ENCODE assay signal across 19 cellular contexts in genomic region chr2:38892819-38893218, GRCh38. TPM values are rescaled to one million over a fixed set of nuclear protein-coding genes. Genes with fewer than 3 reads are reported as not detected.
DNase-seq lines count a peak whose midpoint lies in the region; ATAC-seq lines count a peak whose summit lies in the region.
"Had no signal": no experiment of that assay in that cellular context is flagged by ENCODE, and none has a peak within 500 bp of the region (broad histone marks: within the 10 kb centered on the region; RNA-seq: fewer than 3 reads in every experiment).

No MANE protein-coding gene starts in this region.

- H4K8ac ChIP-seq in mesendoderm (ENCODE audit: low read depth, low read length): no peak overlapping the region

- peak; percentile 65 for ATAC-seq in activated CD4-positive, alpha-beta T cell treated with anti-CD3 and anti-CD28 coated beads for 36 hours
- ATAC-seq in GM19395 (IDR thresholded peaks at IDR 0.05; ENCODE audit: unreplicated experiment): no peak
- ATAC-seq: Right ventricle myocardium inferior had no signal

- no peaks in the 10 kb centered on the region for H3F3A ChIP-seq in GM23248 (ENCODE audit: insufficient read depth)

- H3K27me3 ChIP-seq in GM23248 (replicated peaks; ENCODE audit: insufficient read depth) (no peaks in the 10 kb centered on the region), mesendoderm (ENCODE audit: insufficient read depth, low read length, poor library complexity) (no peaks in the 10 kb centered on the region)
- H3K27me3 ChIP-seq: BLaER1 treated with 17β-estradiol and CSF1 and Interleukin-3, amounts not matched to agents 10 nM and 100 nM; Peyer's patch had no signal

- H3K18ac ChIP-seq in mesendoderm (ENCODE audit: low read length): no peak overlapping the region

- H3K4ac ChIP-seq in mesendoderm (ENCODE audit: low read depth, low read length): no peak overlapping the region

- no peaks in the 10 kb centered on the region for H3K9me3 Mint-ChIP-seq in activated CD4-positive, alpha-beta T cell treated with anti-CD3 and anti-CD28 coated beads for 36 hours (ENCODE audit: low read depth)

- H3K36me3 ChIP-seq in GM23248 (ENCODE audit: low read depth) (no peaks in the 10 kb centered on the region), mesendoderm (ENCODE audit: control insufficient read depth, insufficient read depth, low read length) (no peaks in the 10 kb centered on the region)
- H3K36me3 ChIP-seq: BLaER1 treated with 17β-estradiol and CSF1 and Interleukin-3, amounts not matched to agents 10 nM and 100 nM; Peyer's patch had no signal

- no peak for DNase-seq in activated CD4-positive, alpha-beta T cell treated with anti-CD3 and anti-CD28 coated beads for 36 hours
- DNase-seq in activated CD4-positive, alpha-beta T cell treated with anti-CD3 and anti-CD28 coated beads for 1 hour: no peak
- DNase-seq in GM23248: peak; percentile 5
- DNase-seq in NCI-H82 treated with DMSO at 0.1 percent for 48 hours (lab: John Stamatoyannopoulos, UW; ENCODE audit: unreplicated experiment): peak; percentile 15
- peak; percentile 13 for DNase-seq in mesendoderm
- no peak for DNase-seq in NCI-H2029 treated with DMSO at 0.1 percent for 48 hours (lab: John Stamatoyannopoulos, UW)
- no peak for DNase-seq in NCI-H446 treated with DMSO at 0.1 percent for 48 hours (lab: John Stamatoyannopoulos, UW)
- DNase-seq: DND-41, GDM1, MV-4-11, NCI-H1417 treated with DMSO at 0.1 percent for 48 hours, NCI-H1930, NCI-H2171 treated with DMSO at 0.1 percent for 48 hours, NCI-H748 treated with DMSO at 0.1 percent for 48 hours, Peyer's patch had no signal

- H3K4me3 Mint-ChIP-seq in activated CD4-positive, alpha-beta T cell treated with anti-CD3 and anti-CD28 coated beads for 36 hours: no peak overlapping the region

- no peaks in the 10 kb centered on the region for H3K4me1 ChIP-seq in GM23248 (ENCODE audit: insufficient read depth)
- no peaks in the 10 kb centered on the region for H3K4me1 ChIP-seq in mesendoderm (ENCODE audit: control insufficient read depth, low read depth, low read length)
- H3K4me1 ChIP-seq: BLaER1 treated with 17β-estradiol and CSF1 and Interleukin-3, amounts not matched to agents 10 nM and 100 nM; Peyer's patch had no signal

- H4K5ac ChIP-seq in mesendoderm (ENCODE audit: low read length): no peak overlapping the region

- H3K9me2 ChIP-seq in GM23248 (ENCODE audit: insufficient read depth): no peaks in the 10 kb centered on the region

- H2AFZ ChIP-seq in GM23248: no peak overlapping the region

- H2BK5ac ChIP-seq in mesendoderm (ENCODE audit: low read length): no peak overlapping the region

- H3K56ac ChIP-seq in mesendoderm (ENCODE audit: low read length): no peak overlapping the region

- H3K27ac ChIP-seq in GM23248 (no peak overlapping the region), mesendoderm (ENCODE audit: low read depth, low read length) (no peak overlapping the region)
- H3K27ac ChIP-seq: BLaER1 treated with 17β-estradiol and CSF1 and Interleukin-3, amounts not matched to agents 10 nM and 100 nM; Peyer's patch; SK-N-MC had no signal

- H3K9ac ChIP-seq in GM23248: no peak overlapping the region
- H3K9ac ChIP-seq in mesendoderm (ENCODE audit: low read length): no peak overlapping the region
- H3K9ac ChIP-seq: BLaER1 treated with 17β-estradiol and CSF1 and Interleukin-3, amounts not matched to agents 10 nM and 100 nM had no signal

- no peaks in the 10 kb centered on the region for H4K20me1 ChIP-seq in GM23248 (ENCODE audit: insufficient read depth)
- H4K20me1 ChIP-seq: BLaER1 treated with 17β-estradiol and CSF1 and Interleukin-3, amounts not matched to agents 10 nM and 100 nM had no signal

- no peak overlapping the region for H3K4me3 ChIP-seq in GM23248
- no peak overlapping the region for H3K4me3 ChIP-seq in mesendoderm (ENCODE audit: low read length)
- H3K4me3 ChIP-seq: BLaER1 treated with 17β-estradiol and CSF1 and Interleukin-3, amounts not matched to agents 10 nM and 100 nM; Peyer's patch; SK-N-MC had no signal

- intact Hi-C loops in activated CD4-positive, alpha-beta T cell treated with anti-CD3 and anti-CD28 coated beads for 36 hours (cut with DNase I, micrococcal nuclease): no loop called here

- no peak overlapping the region for H3K27ac Mint-ChIP-seq in activated CD4-positive, alpha-beta T cell treated with anti-CD3 and anti-CD28 coated beads for 36 hours

- H3K4me2 ChIP-seq in GM23248 (ENCODE audit: unreplicated experiment): no peak overlapping the region
- no peak overlapping the region for H3K4me2 ChIP-seq in mesendoderm (ENCODE audit: low read length)
- H3K4me2 ChIP-seq: BLaER1 treated with 17β-estradiol and CSF1 and Interleukin-3, amounts not matched to agents 10 nM and 100 nM had no signal

- no peak overlapping the region for H3K23ac ChIP-seq in mesendoderm (ENCODE audit: low read length)

- H3K27me3 Mint-ChIP-seq in activated CD4-positive, alpha-beta T cell treated with anti-CD3 and anti-CD28 coated beads for 36 hours: peaks cover 2% of the 10 kb centered on the region

- POLR2A ChIA-PET in activated CD4-positive, alpha-beta T cell treated with anti-CD3 and anti-CD28 coated beads for 36 hours (lab: Charles Lee): interaction anchor here (0.6 kb wide), 1 partner anchor 67 kb away, joined by 3 read pairs; no protein-coding TSS in a partner anchor

- no peaks in the 10 kb centered on the region for H3K36me3 Mint-ChIP-seq in activated CD4-positive, alpha-beta T cell treated with anti-CD3 and anti-CD28 coated beads for 36 hours (ENCODE audit: low read depth)

- in situ Hi-C loops in GM23248 (cut with MboI): no loop called here

- H3K9me3 ChIP-seq in GM23248 (ENCODE audit: low read depth): no peaks in the 10 kb centered on the region
- H3K9me3 ChIP-seq: Peyer's patch had no signal

- H3K4me1 Mint-ChIP-seq in activated CD4-positive, alpha-beta T cell treated with anti-CD3 and anti-CD28 coated beads for 36 hours: peaks cover 2% of the 10 kb centered on the region

- H3K79me1 ChIP-seq in mesendoderm (ENCODE audit: low read length): no peaks in the 10 kb centered on the region

- H2BK120ac ChIP-seq in mesendoderm (ENCODE audit: low read depth, low read length): no peak overlapping the region

- no peak overlapping the region for H2AK5ac ChIP-seq in mesendoderm (ENCODE audit: low read length)

- no peak overlapping the region for H2BK15ac ChIP-seq in mesendoderm (replicated peaks; ENCODE audit: low read depth)

- H3K79me2 ChIP-seq in GM23248 (ENCODE audit: insufficient read depth) (no peaks in the 10 kb centered on the region), mesendoderm (ENCODE audit: control insufficient read depth, insufficient read depth, low read length) (no peaks in the 10 kb centered on the region)

- CTCF ChIA-PET in activated CD4-positive, alpha-beta T cell treated with anti-CD3 and anti-CD28 coated beads for 36 hours (lab: Charles Lee): no interaction called here

RNA-seq across cellular contexts. Expression of gene ARHGEF33, which starts 3.1 kb away (rescaled TPM):
- under 1 TPM; 0.09 to 0.39 TPM for total RNA-seq in activated CD4-positive, alpha-beta T cell treated with anti-CD3 and anti-CD28 coated beads for 36 hours
- total RNA-seq in GM23248 (2014; rRNA removed; shearing (Covaris generic)): 0.13 and 0.54 TPM in 2 replicates
- 0.52 and 0.75 TPM in 2 replicates for polyA plus RNA-seq in GM23248 (2016; fragmentation: Nextera tagmentation; extraction: Ambion mirVana)
- 0.25 TPM for polyA plus RNA-seq in mesendoderm (2013, experiment 1 of 2)
- 0.29 TPM for polyA plus RNA-seq in mesendoderm (2013, experiment 2 of 2)

RNA-seq across cellular contexts. Expression of gene MORN2, which starts 17.0 kb away (rescaled TPM):
- total RNA-seq in activated CD4-positive, alpha-beta T cell treated with anti-CD3 and anti-CD28 coated beads for 36 hours: 1 to 10 TPM; 6.6 to 7.9 TPM
- total RNA-seq in GM23248 (2014; rRNA removed; shearing (Covaris generic)): 17.3 and 38.5 TPM in 2 replicates
- 54.9 and 57.6 TPM in 2 replicates for polyA plus RNA-seq in GM23248 (2016; fragmentation: Nextera tagmentation; extraction: Ambion mirVana)
- polyA plus RNA-seq in mesendoderm (2013, experiment 1 of 2): 20.2 TPM
- polyA plus RNA-seq in mesendoderm (2013, experiment 2 of 2): 18.6 TPM

RNA-seq across cellular contexts. Expression of gene DHX57, which starts 17.1 kb away (rescaled TPM):
- total RNA-seq in activated CD4-positive, alpha-beta T cell treated with anti-CD3 and anti-CD28 coated beads for 36 hours: 10 to 100 TPM; 14.0 to 20.3 TPM
- total RNA-seq in GM23248 (2014; rRNA removed; shearing (Covaris generic)): 13.7 and 13.9 TPM in 2 replicates
- 7.7 and 10.5 TPM in 2 replicates for polyA plus RNA-seq in GM23248 (2016; fragmentation: Nextera tagmentation; extraction: Ambion mirVana)
- 17.2 TPM for polyA plus RNA-seq in mesendoderm (2013, experiment 1 of 2)
- 16.5 TPM for polyA plus RNA-seq in mesendoderm (2013, experiment 2 of 2)

Comparison
In these comparisons a context has a peak if more than half of its experiments do, and no peak if none do; other contexts are left out.
1. DNase-seq: peak in GM23248 (single experiment), NCI-H82 treated with DMSO at 0.1 percent for 48 hours (single experiment) and mesendoderm (single experiment); none in activated CD4-positive, alpha-beta T cell treated with anti-CD3 and anti-CD28 coated beads for 36 hours (single experiment), activated CD4-positive, alpha-beta T cell treated with anti-CD3 and anti-CD28 coated beads for 1 hour (single experiment), NCI-H2029 treated with DMSO at 0.1 percent for 48 hours (single experiment) and NCI-H446 treated with DMSO at 0.1 percent for 48 hours (single experiment).